25 cellular contexts compared by ENCODE assay signal in genomic region chr19:29855087-29855486, GRCh38. TPM values are rescaled to one million over a fixed set of nuclear protein-coding genes. Genes with fewer than 3 reads are reported as not detected.
DNase-seq lines count a peak whose midpoint lies in the region; ATAC-seq, FAIRE-seq and TF ChIP-seq lines count a peak whose summit lies in the region.
"Had no signal": no experiment of that assay in that cellular context is flagged by ENCODE, and none has a peak within 500 bp of the region (broad histone marks: within the 10 kb centered on the region; RNA-seq: fewer than 3 reads in every experiment).

No MANE protein-coding gene starts in this region.

- H2BK20ac ChIP-seq in H1 (ENCODE audit: low read length), result no peak overlapping the region

- RAD21 ChIA-PET in HCT116 (lab: Charles Lee; ENCODE audit: low non-redundant PET in 1 of 2, low total read pairs in 2 of 2, uncharacterized antibody in 2 of 2, unreplicated experiment in 2 of 2), result no interaction called here

- H3K4me1 ChIP-seq in HCT116 (ENCODE audit: control insufficient read depth in 1 of 2, insufficient read depth in 2 of 2, low read length in 2 of 2) (peaks cover 2 to 17% of the 10 kb centered on the region in 2 experiments; a peak in 3 of 4 replicates), SK-N-SH (ENCODE audit: control insufficient read depth in 1 of 2, insufficient read depth in 2 of 2, low read depth in 1 of 2, low read length in 1 of 2) (no peaks in the 10 kb centered on the region; a peak in 1 of 4 replicates), H1 (replicated peaks in 1 of 4; ENCODE audit: control insufficient read depth in 3 of 4, insufficient read depth in 4 of 4, low read length in 3 of 4) (peaks cover 0 to 9% (median 7%) of the 10 kb centered on the region in 4 experiments; a peak in 6 of 7 replicates), osteoblast (ENCODE audit: insufficient read depth, low read length) (no peaks in the 10 kb centered on the region)
- H3K4me1 ChIP-seq: gastroesophageal sphincter, uterus had no signal

- no peak overlapping the region for H3K18ac ChIP-seq in H1 (ENCODE audit: extremely low read depth, low read length)

- no peak overlapping the region for H2BK120ac ChIP-seq in H1 (replicated peaks; ENCODE audit: low read depth, low read length)

- H4K20me1 ChIP-seq in HCT116 (ENCODE audit: insufficient read depth), result no peaks in the 10 kb centered on the region
- H4K20me1 ChIP-seq in SK-N-SH (ENCODE audit: insufficient read depth), result no peaks in the 10 kb centered on the region
- no peaks in the 10 kb centered on the region for H4K20me1 ChIP-seq in H1 (replicated peaks in 1 of 2; ENCODE audit: control insufficient read depth in 1 of 2, insufficient read depth in 2 of 2, low read length in 2 of 2)
- H4K20me1 ChIP-seq in osteoblast (ENCODE audit: insufficient read depth, low read length), result no peaks in the 10 kb centered on the region

- H3K79me2 ChIP-seq in HCT116 (ENCODE audit: insufficient read depth, low read length), result no peaks in the 10 kb centered on the region
- no peaks in the 10 kb centered on the region for H3K79me2 ChIP-seq in SK-N-SH (ENCODE audit: insufficient read depth)
- no peaks in the 10 kb centered on the region for H3K79me2 ChIP-seq in H1 (ENCODE audit: control insufficient read depth in 1 of 2, insufficient read depth in 2 of 2, low read length in 2 of 2)
- no peaks in the 10 kb centered on the region for H3K79me2 ChIP-seq in osteoblast (ENCODE audit: insufficient read depth, low read length)

- H3K27me3 ChIP-seq in HCT116 (ENCODE audit: insufficient read depth, low read length) (no peaks in the 10 kb centered on the region), SK-N-SH (ENCODE audit: insufficient read depth) (no peaks in the 10 kb centered on the region; the same call in 1 of the 2 replicates), H1 (replicated peaks in 1 of 4; ENCODE audit: control insufficient read depth in 3 of 4, extremely low read depth in 1 of 4, insufficient read depth in 3 of 4, low read length in 3 of 4) (no peaks in the 10 kb centered on the region), osteoblast (ENCODE audit: insufficient read depth, low read length) (no peaks in the 10 kb centered on the region)

- no peak overlapping the region for H2AK5ac ChIP-seq in H1 (ENCODE audit: low read depth, low read length)

- H3K14ac ChIP-seq in H1 (ENCODE audit: insufficient read length), result no peak overlapping the region

- H3K79me1 ChIP-seq in H1 (ENCODE audit: low read depth, low read length), result no peaks in the 10 kb centered on the region

- no peak overlapping the region for H4K8ac ChIP-seq in H1 (ENCODE audit: extremely low read depth, insufficient read depth, low read length)

- FAIRE-seq in H1 (lab: Jason Lieb, UNC), result peak; percentile 45

- peak; percentile 71 for ATAC-seq in HCT116
- ATAC-seq: gastroesophageal sphincter; left colon; Right ventricle myocardium inferior; sciatic nerve; stimulated activated naive B cell treated with anti-CD40 and anti-IgM and Interleukin-4, amounts not matched to agents 10 μg/mL and 1 μg/mL and 100 μg/mL, for 72 hours had no signal

- H2AFZ ChIP-seq in HCT116 (ENCODE audit: low read depth, low read length, poor library complexity, severe bottlenecking), result peak overlapping the region; percentile 82
- no peak overlapping the region for H2AFZ ChIP-seq in SK-N-SH (ENCODE audit: low read depth)
- peak overlapping the region; percentile 56; the same call in 1 of the 2 replicates for H2AFZ ChIP-seq in H1 (ENCODE audit: low read length)
- H2AFZ ChIP-seq in osteoblast (ENCODE audit: low read length), result no peak overlapping the region
- H2AFZ ChIP-seq: PC-9 had no signal

- H3K4me3 ChIP-seq in HCT116 (replicated peaks in 1 of 2; ENCODE audit: low read depth in 1 of 2, low read length in 2 of 2), result no peak overlapping the region
- no peak overlapping the region for H3K4me3 ChIP-seq in SK-N-SH (ENCODE audit: low read depth in 2 of 2, low read length in 1 of 2)
- H3K4me3 ChIP-seq in H1 (ENCODE audit: extremely low read depth in 1 of 4, insufficient read depth in 2 of 4, low read depth in 3 of 4, low read length in 4 of 4), result no peak overlapping the region
- H3K4me3 ChIP-seq in osteoblast (ENCODE audit: insufficient read depth, low read length), result no peak overlapping the region
- H3K4me3 ChIP-seq: gastroesophageal sphincter, PC-9, uterus had no signal

- POLR2A ChIA-PET in HCT116 (lab: Charles Lee) (no interaction called here), SK-N-SH (lab: Yijun Ruan, JAX) (no interaction called here), H1 (lab: Charles Lee; ENCODE audit: partially characterized antibody) (interaction anchor here (1.2 kb wide), 1 partner anchor 10 kb away, joined by 3 read pairs; no protein-coding TSS in a partner anchor)

- no peak overlapping the region for H3K9ac ChIP-seq in HCT116 (ENCODE audit: low read length)
- H3K9ac ChIP-seq in SK-N-SH, result no peak overlapping the region
- no peak overlapping the region for H3K9ac ChIP-seq in H1 (replicated peaks in 1 of 4; ENCODE audit: extremely low read depth in 1 of 4, low read depth in 3 of 4, low read length in 3 of 4)

- no peak for TF ChIP-seq RAD21 in HCT116 (IDR thresholded peaks at IDR 0.05; ENCODE audit: low read depth)
- no peak for TF ChIP-seq RAD21 in SK-N-SH (IDR thresholded peaks at IDR 0.05; ENCODE audit: low read length)
- no peak for TF ChIP-seq RAD21 in H1 (IDR thresholded peaks at IDR 0.05 in 1 of 2, conservative IDR thresholded peaks at IDR 0.05 in 1 of 2; ENCODE audit: low read depth in 2 of 2, low read length in 2 of 2)

- no peak overlapping the region for H4K5ac ChIP-seq in H1 (ENCODE audit: insufficient read length, low read depth, low read length)

- intact Hi-C loops in HCT116 (cut with micrococcal nuclease) (no loop called here), posterior vena cava (cut with DNase I) (no loop called here)

- H3K9me2 ChIP-seq in HCT116 (ENCODE audit: insufficient read depth), result no peaks in the 10 kb centered on the region
- no peaks in the 10 kb centered on the region for H3K9me2 ChIP-seq in SK-N-SH

- H3K4me2 ChIP-seq in HCT116 (ENCODE audit: low read length) (no peak overlapping the region), SK-N-SH (no peak overlapping the region), H1 (ENCODE audit: insufficient read depth in 1 of 2, low read depth in 2 of 2, low read length in 2 of 2) (no peak overlapping the region), osteoblast (ENCODE audit: insufficient read depth, low read length) (no peak overlapping the region)
- H3K4me2 ChIP-seq: PC-9 had no signal

- H2BK15ac ChIP-seq in H1 (ENCODE audit: low read length), result no peak overlapping the region

- TF ChIP-seq EP300 in SK-N-SH (IDR thresholded peaks at IDR 0.05; ENCODE audit: borderline replicate concordance in 1 of 2, low read depth in 1 of 2, low read length in 1 of 2) (no peak), H1 (IDR thresholded peaks at IDR 0.05; ENCODE audit: borderline replicate concordance in 1 of 2, low read depth in 2 of 2, low read length in 2 of 2) (no peak)

- no peak overlapping the region for H2BK5ac ChIP-seq in H1 (ENCODE audit: low read depth, low read length)

- H3K23me2 ChIP-seq in H1 (ENCODE audit: low read depth, low read length), result no peaks in the 10 kb centered on the region

- H3F3A ChIP-seq in SK-N-SH (replicated peaks; ENCODE audit: insufficient read depth), result no peaks in the 10 kb centered on the region

- H3K27ac ChIP-seq in HCT116 (ENCODE audit: low read depth, low read length) (no peak overlapping the region), SK-N-SH (ENCODE audit: low read depth in 2 of 2, low read length in 1 of 2) (no peak overlapping the region), H1 (ENCODE audit: low read depth, low read length) (no peak overlapping the region), osteoblast (ENCODE audit: low read depth, low read length) (no peak overlapping the region)
- H3K27ac ChIP-seq: gastroesophageal sphincter, PC-9, uterus had no signal

- no peak overlapping the region for H3K23ac ChIP-seq in H1 (ENCODE audit: insufficient read length)

- no peak overlapping the region for H4K91ac ChIP-seq in H1 (replicated peaks; ENCODE audit: insufficient read length, low read length)

- no peak overlapping the region for H3K56ac ChIP-seq in H1 (replicated peaks; ENCODE audit: insufficient read length, low read depth, low read length)

- CTCF ChIA-PET in HCT116 (lab: Charles Lee) (no interaction called here), SK-N-SH (lab: Yijun Ruan, JAX) (interaction anchor here (1.1 to 2.4 kb wide), 2 partner anchors 12 to 18 kb away, joined by 3 to 9 read pairs; no protein-coding TSS in a partner anchor), H1 (lab: Charles Lee; ENCODE audit: partially characterized antibody) (interaction anchor here (1.2 to 10.5 kb wide), 3 partner anchors 16 to 109 kb away, joined by 3 to 134 read pairs (median 3); no protein-coding TSS in a partner anchor)

- H3K9me3 ChIP-seq in HCT116 (ENCODE audit: control insufficient read depth in 1 of 2, insufficient read depth in 1 of 2, low read depth in 1 of 2, low read length in 2 of 2) (no peaks in the 10 kb centered on the region), SK-N-SH (no peaks in the 10 kb centered on the region), H1 (ENCODE audit: insufficient read depth in 2 of 2, low read depth in 1 of 2, low read length in 1 of 2) (no peaks in the 10 kb centered on the region), osteoblast (ENCODE audit: low read depth, low read length) (no peaks in the 10 kb centered on the region)
- H3K9me3 ChIP-seq: gastroesophageal sphincter, uterus had no signal

- H2BK12ac ChIP-seq in H1 (ENCODE audit: low read depth, low read length), result no peak overlapping the region

- no peak for TF ChIP-seq POLR2A in HCT116 (IDR thresholded peaks at IDR 0.05; ENCODE audit: borderline replicate concordance, extremely low read depth, insufficient read depth, insufficient read length)
- no peak for TF ChIP-seq POLR2A in H1 (IDR thresholded peaks at IDR 0.05; ENCODE audit: control extremely low read depth in 1 of 2, low read depth in 2 of 2, low read length in 2 of 2)

- H3K4ac ChIP-seq in H1 (replicated peaks; ENCODE audit: insufficient read length, low read depth, low read length), result no peak overlapping the region

- H3K36me3 ChIP-seq in HCT116 (ENCODE audit: control insufficient read depth in 1 of 2, insufficient read depth in 2 of 2, low read length in 2 of 2), result no peaks in the 10 kb centered on the region
- H3K36me3 ChIP-seq in SK-N-SH (replicated peaks in 1 of 2; ENCODE audit: control insufficient read depth in 1 of 2, insufficient read depth in 2 of 2, low read length in 1 of 2), result no peaks in the 10 kb centered on the region
- no peaks in the 10 kb centered on the region for H3K36me3 ChIP-seq in H1 (ENCODE audit: control insufficient read depth in 2 of 4, insufficient read depth in 4 of 4, low read length in 3 of 4)
- no peaks in the 10 kb centered on the region for H3K36me3 ChIP-seq in osteoblast (ENCODE audit: insufficient read depth, low read length)
- H3K36me3 ChIP-seq: gastroesophageal sphincter, uterus had no signal

- DNase-seq in HCT116 (ENCODE audit: low read depth, low spot score) (no peak), SK-N-SH (no peak), H1 (ENCODE audit: low read depth in 1 of 2, low spot score in 2 of 2) (peak in 1 of 2 experiments; percentile 44), posterior vena cava (ENCODE audit: low spot score) (peak; percentile 40), NCI-H2029 treated with DMSO at 0.1 percent for 48 hours (lab: John Stamatoyannopoulos, UW) (no peak), osteoblast (ENCODE audit: insufficient read length, low spot score, missing footprints) (no peak)
- no peak for DNase-seq in activated CD8-positive, alpha-beta memory T cell treated with anti-CD3 and anti-CD28 coated beads, Interleukin-2, amount 50 U/mL, for 4 hours
- DNase-seq: activated B cell treated with CpG ODN at 0.5 μM for 24 hours; activated CD4-positive, alpha-beta T cell treated with anti-CD3 and anti-CD28 coated beads, Interleukin-2, amount 50 U/mL, for 4 hours; CD4-positive, alpha-beta memory T cell; HFFc6; hippocampal formation; immature natural killer cell; left colon; NCI-H1092 treated with DMSO at 0.1 percent for 48 hours; NCI-H187 treated with DMSO at 0.1 percent for 48 hours; NCI-H524 treated with DMSO at 0.1 percent for 48 hours; PC-9; stimulated activated CD4-positive, alpha-beta T cell treated with anti-CD3 and anti-CD28 coated beads, Interleukin-4, amount 100 ng/mL, for 4 hours; stimulated activated naive B cell treated with anti-CD40 and anti-IgM and Interleukin-4, amounts not matched to agents 10 μg/mL and 1 μg/mL and 100 μg/mL, for 72 hours; T1000; uterus had no signal

- TF ChIP-seq CTCF in HCT116 (IDR thresholded peaks at IDR 0.05 in 2 of 3, conservative IDR thresholded peaks at IDR 0.05 in 1 of 3; ENCODE audit: borderline replicate concordance in 1 of 3, insufficient read depth in 1 of 3, low read depth in 2 of 3, low read length in 2 of 3) (no peak), SK-N-SH (IDR thresholded peaks at IDR 0.05) (no peak), H1 (IDR thresholded peaks at IDR 0.05; ENCODE audit: control extremely low read depth in 1 of 3, insufficient read depth in 1 of 3, low read depth in 1 of 3, low read length in 3 of 3) (no peak), osteoblast (IDR thresholded peaks at IDR 0.05; ENCODE audit: extremely low read depth, low read depth, low read length) (no peak)

- BruUV-seq in HCT116 (replicated peaks; lab: Mats Ljungman, UMichigan), result no TSS peak

- WGBS in SK-N-SH (ENCODE audit: low lambda C conversion rate), result 80% methylated on average over 4 of the region's 4 CpGs
- 86% methylated on average over 3 of the region's 4 CpGs; no CpG with 5 or more reads in 1 of the 2 experiments for WGBS in H1 (ENCODE audit: extremely low coverage in 1 of 2, insufficient coverage in 1 of 2, insufficient read length in 1 of 2, insufficient replicate concordance in 2 of 2, low coverage in 1 of 2, low lambda C conversion rate in 2 of 2, missing lambda C conversion rate in 1 of 2), 2 experiments

RNA-seq across cellular contexts. Expression of gene CCNE1, which starts 43.3 kb away (rescaled TPM):
- total RNA-seq in HCT116 (2021; ENCODE audit: unreplicated experiment) (29.3 TPM), posterior vena cava (1 to 10 TPM in 1 of 2 donors, under 1 TPM in 1; 0.71 to 1.0 TPM), osteoblast (4.7 and 5.0 TPM in 2 replicates)
- polyA plus RNA-seq in HCT116 (2012), result 14.7 and 18.4 TPM in 2 replicates
- polyA plus RNA-seq in SK-N-SH (2012; rRNA removed) (8.9 and 9.0 TPM in 2 replicates), H1 (2011; rRNA removed) (31.8 and 44.6 TPM in 2 replicates)
- 9.3 and 9.9 TPM in 2 replicates for polyA plus RNA-seq in SK-N-SH (2012; cell fraction: cytosol; rRNA removed)
- 14.9 and 17.0 TPM in 2 replicates for polyA plus RNA-seq in SK-N-SH (2012; cell fraction: nucleus; rRNA removed)
- total RNA-seq in H1 (2021; fragmentation: NEBNext Ultra II Directional; extraction: Animal tissue kit (Norgen Biotek cat#: 25700)), result 41.2 and 43.2 TPM in 2 replicates
- polyA plus RNA-seq in H1 (2011; cell fraction: cytosol; rRNA removed), result 40.3 TPM
- polyA plus RNA-seq in H1 (2011; cell fraction: nucleus; rRNA removed), result 26.6 TPM
- polyA plus RNA-seq in H1 (2012, experiment 1 of 2), result 43.1 to 49.6 TPM (median 44.6 TPM) in 4 replicates
- polyA plus RNA-seq in H1 (2012, experiment 2 of 2), result 34.6 TPM
- 35.1 TPM for polyA plus RNA-seq in H1 (2013, experiment 1 of 2)
- polyA plus RNA-seq in H1 (2013, experiment 2 of 2), result 37.0 TPM
- 16.9 and 20.4 TPM in 2 replicates for polyA minus RNA-seq in H1 (2011; rRNA and poly(A)+ RNA removed)
- polyA minus RNA-seq in H1 (2011; cell fraction: cytosol; rRNA and poly(A)+ RNA removed), result 12.8 TPM
- 13.8 TPM for polyA minus RNA-seq in H1 (2011; cell fraction: nucleus; rRNA and poly(A)+ RNA removed)

Comparison
In these comparisons a context has a peak if more than half of its experiments do, and no peak if none do; other contexts are left out.
1. H2AFZ ChIP-seq: peak in HCT116 (single experiment) and H1 (single experiment); none in SK-N-SH (single experiment) and osteoblast (single experiment).